ENCODE assay signal across 8 cellular contexts in genomic region chr2:69375494-69376353, GRCh38. TPM values are rescaled to one million over a fixed set of nuclear protein-coding genes. Genes with fewer than 3 reads are reported as not detected.
DNase-seq lines count a peak whose midpoint lies in the region; ATAC-seq and TF ChIP-seq lines count a peak whose summit lies in the region.

No MANE protein-coding gene starts in this region.

- no peaks in the 10 kb centered on the region for H3K9me3 Mint-ChIP-seq in activated T-cell treated with anti-CD3 and anti-CD28 coated beads, Interleukin-2, amount 50 U/mL, for 72 hours
- H3K9me3 Mint-ChIP-seq in activated T-helper 17 cell treated with anti-CD3 and anti-CD28 coated beads, Interleukin-2, amount 50 U/mL, for 72 hours, result no peaks in the 10 kb centered on the region

- no peak for TF ChIP-seq POLR2A in suprapubic skin (IDR thresholded peaks at IDR 0.05)

- peaks cover 25% of the 10 kb centered on the region for H3K36me3 ChIP-seq in suprapubic skin

- TF ChIP-seq CTCF in suprapubic skin (IDR thresholded peaks at IDR 0.05), result peak; percentile 25 to 42

- H3K4me1 ChIP-seq in suprapubic skin, result peaks cover 2% of the 10 kb centered on the region

- H3K27ac Mint-ChIP-seq in activated T-cell treated with anti-CD3 and anti-CD28 coated beads, Interleukin-2, amount 50 U/mL, for 72 hours, result peak overlapping the region; percentile 82
- no peak overlapping the region for H3K27ac Mint-ChIP-seq in activated T-helper 17 cell treated with anti-CD3 and anti-CD28 coated beads, Interleukin-2, amount 50 U/mL, for 72 hours

- 73% methylated on average over 8 of the region's 8 CpGs for WGBS in suprapubic skin

- H3K4me1 Mint-ChIP-seq in activated T-cell treated with anti-CD3 and anti-CD28 coated beads, Interleukin-2, amount 50 U/mL, for 72 hours (ENCODE audit: low read depth), result peaks cover 22% of the 10 kb centered on the region
- peaks cover 13% of the 10 kb centered on the region for H3K4me1 Mint-ChIP-seq in activated T-helper 17 cell treated with anti-CD3 and anti-CD28 coated beads, Interleukin-2, amount 50 U/mL, for 72 hours

- no peaks in the 10 kb centered on the region for H3K27me3 Mint-ChIP-seq in activated T-cell treated with anti-CD3 and anti-CD28 coated beads, Interleukin-2, amount 50 U/mL, for 72 hours (ENCODE audit: low read depth)
- no peaks in the 10 kb centered on the region for H3K27me3 Mint-ChIP-seq in activated T-helper 17 cell treated with anti-CD3 and anti-CD28 coated beads, Interleukin-2, amount 50 U/mL, for 72 hours

- H3K9me3 ChIP-seq in suprapubic skin, result no peaks in the 10 kb centered on the region

- DNase-seq in activated T-cell treated with anti-CD3 and anti-CD28 coated beads, Interleukin-2, amount 50 U/mL, for 72 hours, result no peak
- DNase-seq in activated T-cell treated with anti-CD3 and anti-CD28 coated beads, Interleukin-2, amount 50 U/mL, for 1 hour, result no peak
- DNase-seq in NCI-H1417 treated with DMSO at 0.1 percent for 48 hours (lab: John Stamatoyannopoulos, UW), result peak; percentile 46
- peak; percentile 48 for DNase-seq in iPS-NIHi11 (ENCODE audit: low spot score)
- no peak for DNase-seq in suprapubic skin (ENCODE audit: low spot score in 2 of 2)

- H3K27ac ChIP-seq in suprapubic skin, result no peak overlapping the region

- no peak overlapping the region for H3K4me3 ChIP-seq in suprapubic skin

- peak; percentile 64 to 69 for ATAC-seq in activated T-cell treated with anti-CD3 and anti-CD28 coated beads, Interleukin-2, amount 50 U/mL, for 72 hours (replicated peaks in 1 of 2)
- ATAC-seq in activated T-helper 17 cell treated with anti-CD3 and anti-CD28 coated beads, Interleukin-2, amount 50 U/mL, for 72 hours (replicated peaks), result peak; percentile 83
- no peak for ATAC-seq in GM19452 (IDR thresholded peaks at IDR 0.05; ENCODE audit: unreplicated experiment)
- ATAC-seq in HG03432 (IDR thresholded peaks at IDR 0.05; ENCODE audit: unreplicated experiment), result no peak

- H3K27me3 ChIP-seq in suprapubic skin, result no peaks in the 10 kb centered on the region

- no peak overlapping the region for H3K4me3 Mint-ChIP-seq in activated T-cell treated with anti-CD3 and anti-CD28 coated beads, Interleukin-2, amount 50 U/mL, for 72 hours
- H3K4me3 Mint-ChIP-seq in activated T-helper 17 cell treated with anti-CD3 and anti-CD28 coated beads, Interleukin-2, amount 50 U/mL, for 72 hours, result no peak overlapping the region

- H3K36me3 Mint-ChIP-seq in activated T-cell treated with anti-CD3 and anti-CD28 coated beads, Interleukin-2, amount 50 U/mL, for 72 hours (ENCODE audit: insufficient read depth in 2 of 2), result peaks cover 2 to 4% of the 10 kb centered on the region in 2 donors
- peaks cover 32% of the 10 kb centered on the region for H3K36me3 Mint-ChIP-seq in activated T-helper 17 cell treated with anti-CD3 and anti-CD28 coated beads, Interleukin-2, amount 50 U/mL, for 72 hours (ENCODE audit: low read depth)

- TF ChIP-seq EP300 in suprapubic skin (IDR thresholded peaks at IDR 0.05), result no peak

RNA-seq across cellular contexts. Expression of gene GFPT1, which starts 11.3 kb away (rescaled TPM):
- 10 to 100 TPM; 46.3 to 55.1 TPM for total RNA-seq in activated T-cell treated with anti-CD3 and anti-CD28 coated beads, Interleukin-2, amount 50 U/mL, for 72 hours
- 10 to 100 TPM; 32.7 to 43.8 TPM for total RNA-seq in activated T-helper 17 cell treated with anti-CD3 and anti-CD28 coated beads, Interleukin-2, amount 50 U/mL, for 72 hours
- total RNA-seq in suprapubic skin, result 10 to 100 TPM in 3 of 4 donors, 1 to 10 TPM in 1; 10.0 to 17.0 (median 12.7) TPM

Comparison
In these comparisons a context has a peak if more than half of its experiments do, and no peak if none do; other contexts are left out.
1. ATAC-seq: peak in activated T-cell treated with anti-CD3 and anti-CD28 coated beads, Interleukin-2, amount 50 U/mL, for 72 hours (2 of 2) and activated T-helper 17 cell treated with anti-CD3 and anti-CD28 coated beads, Interleukin-2, amount 50 U/mL, for 72 hours (single experiment); none in GM19452 (single experiment) and HG03432 (single experiment).
2. DNase-seq: peak in NCI-H1417 treated with DMSO at 0.1 percent for 48 hours (single experiment) and iPS-NIHi11 (single experiment); none in activated T-cell treated with anti-CD3 and anti-CD28 coated beads, Interleukin-2, amount 50 U/mL, for 72 hours (0 of 2), activated T-cell treated with anti-CD3 and anti-CD28 coated beads, Interleukin-2, amount 50 U/mL, for 1 hour (single experiment) and suprapubic skin (0 of 2).